ENCODE assay signal across 8 cellular contexts in genomic region chr17:30292490-30292858, GRCh38. TPM values are rescaled to one million over a fixed set of nuclear protein-coding genes. Genes with fewer than 3 reads are reported as not detected.
A peak's percentile ranks its signal among the peaks of the same experiment; 100 is the strongest.
DNase-seq lines count a peak whose midpoint lies in the region; ATAC-seq and TF ChIP-seq lines count a peak whose summit lies in the region.

No MANE protein-coding gene starts in this region.

- no peaks in the 10 kb centered on the region for H3K9me3 Mint-ChIP-seq in Calu3 (ENCODE audit: low read depth, unreplicated experiment)

- intact Hi-C loops in Calu3 (cut with micrococcal nuclease; ENCODE audit: unreplicated experiment), result no loop called here
- intact Hi-C loops in PC-3 (cut with micrococcal nuclease), result no loop called here
- intact Hi-C loops in esophagus squamous epithelium (cut with DNase I), result no loop called here
- intact Hi-C loops in prostate gland (cut with DNase I), result no loop called here

- H3K27ac Mint-ChIP-seq in Calu3 (ENCODE audit: unreplicated experiment), result no peak overlapping the region

- H3K9me2 ChIP-seq in PC-3 (replicated peaks; ENCODE audit: low read length), result no peaks in the 10 kb centered on the region

- no peak for DNase-seq in Calu3
- no peak for DNase-seq in PC-3
- DNase-seq in esophagus squamous epithelium (lab: John Stamatoyannopoulos, UW), result no peak
- DNase-seq in prostate gland (ENCODE audit: low spot score), result no peak
- DNase-seq in HK-2 (ENCODE audit: unreplicated experiment), result no peak
- DNase-seq in COLO829 (ENCODE audit: low spot score), result no peak
- no peak for DNase-seq in anterior cingulate cortex (lab: John Stamatoyannopoulos, UW)

- CTCF ChIA-PET in Calu3 (lab: Charles Lee), result interaction anchor here (0.6 to 1.8 kb wide), 2 partner anchors 44 to 98 kb away, joined by 3 to 9 read pairs; no protein-coding TSS in a partner anchor
- CTCF ChIA-PET in PC-3 (lab: Charles Lee), result no interaction called here

- H3K4me2 ChIP-seq in PC-3 (ENCODE audit: low read length), result peak overlapping the region; percentile 89

- no peaks in the 10 kb centered on the region for H3K27me3 Mint-ChIP-seq in Calu3 (ENCODE audit: unreplicated experiment)

- H3K4me3 ChIP-seq in PC-3 (ENCODE audit: low read length), result peak overlapping the region; percentile 96
- H3K4me3 ChIP-seq in esophagus squamous epithelium, result peak overlapping the region; percentile 80 to 99 (median 89)
- peak overlapping the region; percentile 58 to 83 for H3K4me3 ChIP-seq in prostate gland

- TF ChIP-seq CTCF in Calu3 (IDR thresholded peaks at IDR 0.05; ENCODE audit: unreplicated experiment) (no peak), PC-3 (conservative IDR thresholded peaks at IDR 0.05; ENCODE audit: low read depth, low read length) (no peak), esophagus squamous epithelium (IDR thresholded peaks at IDR 0.05) (no peak), prostate gland (IDR thresholded peaks at IDR 0.05) (no peak)

- H3K36me3 Mint-ChIP-seq in Calu3 (ENCODE audit: insufficient read depth, unreplicated experiment), result peaks cover 14% of the 10 kb centered on the region

- H3K4me1 Mint-ChIP-seq in Calu3 (ENCODE audit: low read depth, unreplicated experiment), result no peaks in the 10 kb centered on the region

- H3K27ac ChIP-seq in PC-3 (ENCODE audit: low read length) (no peak overlapping the region), esophagus squamous epithelium (peak overlapping the region; percentile 71 to 86 (median 80)), prostate gland (peak overlapping the region in 1 of 2 donors; percentile 68)

- 65 to 69% methylated on average over 7 of the region's 7 CpGs for WGBS in esophagus squamous epithelium, 2 donors
- WGBS in prostate gland, result 65% methylated on average over 7 of the region's 7 CpGs

- TF ChIP-seq POLR2A in esophagus squamous epithelium (IDR thresholded peaks at IDR 0.05), result no peak
- no peak for TF ChIP-seq POLR2A in prostate gland (IDR thresholded peaks at IDR 0.05)

- H3K36me3 ChIP-seq in PC-3 (ENCODE audit: low read depth, low read length), result peaks cover 3% of the 10 kb centered on the region; the same call in 1 of the 2 replicates
- peaks cover 0 to 19% (median 0%) of the 10 kb centered on the region in 3 donors for H3K36me3 ChIP-seq in esophagus squamous epithelium
- H3K36me3 ChIP-seq in prostate gland, result no peaks in the 10 kb centered on the region

- ATAC-seq in PC-3, result no peak
- no peak for ATAC-seq in HG02642 (IDR thresholded peaks at IDR 0.05; ENCODE audit: poor library complexity, unreplicated experiment)

- no peaks in the 10 kb centered on the region for H3F3A ChIP-seq in PC-3 (ENCODE audit: low read length, unreplicated experiment)

- BruUV-seq in Calu3 (replicated peaks; lab: Mats Ljungman, UMichigan), result no TSS peak
- BruUV-seq in PC-3 (replicated peaks; lab: Mats Ljungman, UMichigan), result TSS peak; percentile 28

- H3K9me3 ChIP-seq in PC-3 (ENCODE audit: low read length) (no peaks in the 10 kb centered on the region), esophagus squamous epithelium (no peaks in the 10 kb centered on the region), prostate gland (no peaks in the 10 kb centered on the region)

- H3K4me1 ChIP-seq in PC-3 (ENCODE audit: insufficient read depth, low read length), result peaks cover 9% of the 10 kb centered on the region
- peaks cover 6 to 18% (median 11%) of the 10 kb centered on the region in 3 donors for H3K4me1 ChIP-seq in esophagus squamous epithelium
- H3K4me1 ChIP-seq in prostate gland (replicated peaks), result peaks cover 6% of the 10 kb centered on the region

- POLR2A ChIA-PET in PC-3 (lab: Charles Lee; ENCODE audit: unreplicated experiment), result no interaction called here

- peak overlapping the region; percentile 77 for H3K4me3 Mint-ChIP-seq in Calu3 (ENCODE audit: low read depth, unreplicated experiment)

- H3K9ac ChIP-seq in PC-3 (ENCODE audit: low read length), result peak overlapping the region; percentile 84

- peak overlapping the region; percentile 97 for H2AFZ ChIP-seq in PC-3 (ENCODE audit: low read length)

- H3K27me3 ChIP-seq in PC-3 (ENCODE audit: low read length), result no peaks in the 10 kb centered on the region
- no peaks in the 10 kb centered on the region for H3K27me3 ChIP-seq in esophagus squamous epithelium
- no peaks in the 10 kb centered on the region for H3K27me3 ChIP-seq in prostate gland (replicated peaks; ENCODE audit: insufficient read depth)

- H4K20me1 ChIP-seq in PC-3 (ENCODE audit: low read length), result no peaks in the 10 kb centered on the region

- H3K79me2 ChIP-seq in PC-3 (ENCODE audit: low read length), result peaks cover 25% of the 10 kb centered on the region

RNA-seq across cellular contexts. Expression of gene BLMH, which starts 0.7 kb away (rescaled TPM):
- total RNA-seq in Calu3 (2022) (28.2 and 33.7 TPM in 2 replicates), PC-3 (2014; rRNA removed) (15.9 and 19.1 TPM in 2 replicates), esophagus squamous epithelium (10 to 100 TPM; 18.4 to 41.4 (median 28.4) TPM), prostate gland (10 to 100 TPM; 21.7 to 25.9 TPM)

RNA-seq across cellular contexts. Expression of gene TMIGD1, which starts 41.4 kb away (rescaled TPM):
- not detected in 2 replicates for total RNA-seq in Calu3 (2022)
- total RNA-seq in PC-3 (2014; rRNA removed), result not detected in 2 replicates
- total RNA-seq in esophagus squamous epithelium, result not detected
- total RNA-seq in prostate gland, result not detected

RNA-seq across cellular contexts. Expression of gene SLC6A4, which starts 57.0 kb away (rescaled TPM):
- total RNA-seq in Calu3 (2022), result not detected in 2 replicates
- not detected in 2 replicates for total RNA-seq in PC-3 (2014; rRNA removed)
- total RNA-seq in esophagus squamous epithelium, result 1 to 10 TPM in 3 of 4 donors, under 1 TPM in 1; 0.48 to 8.2 (median 3.5) TPM
- under 1 TPM; 0.09 to 0.74 TPM for total RNA-seq in prostate gland
